20 cellular contexts compared by ENCODE assay signal in genomic region chr4:112704322-112704721, GRCh38.
DNase-seq lines count a peak whose midpoint lies in the region; ATAC-seq and TF ChIP-seq lines count a peak whose summit lies in the region.
"Had no signal": no experiment of that assay in that cellular context is flagged by ENCODE, and none has a peak within 500 bp of the region (broad histone marks: within the 10 kb centered on the region; RNA-seq: fewer than 3 reads in every experiment).

No MANE protein-coding gene starts in this region.

- H3K27me3 Mint-ChIP-seq in activated naive CD4-positive, alpha-beta T cell treated with anti-CD3 and anti-CD28 coated beads, Interleukin-2, amount 50 U/mL, for 24 hours = peaks cover 42% of the 10 kb centered on the region
- peaks cover 53% of the 10 kb centered on the region for H3K27me3 Mint-ChIP-seq in activated T-helper 1 cell treated with anti-CD3 and anti-CD28 coated beads, Interleukin-12 subunit alpha, Interleukin-12 subunit beta, Interleukin-2, Interleukin-4 antibody, amounts not matched to agents 30 ng/mL and 10 ng/mL and 1 ng/mL, durations not matched to agents 14 hours and 24 hours and 36 hours (ENCODE audit: insufficient read depth)
- H3K27me3 Mint-ChIP-seq in type B pancreatic cell = peaks cover 74% of the 10 kb centered on the region

- no peaks in the 10 kb centered on the region for H3K36me3 ChIP-seq in iPS-20b (ENCODE audit: insufficient read depth, low read depth, low read length)
- H3K36me3 ChIP-seq: neutrophil, right lobe of liver, transverse colon had no signal

- no peaks in the 10 kb centered on the region for H3K36me3 Mint-ChIP-seq in activated naive CD4-positive, alpha-beta T cell treated with anti-CD3 and anti-CD28 coated beads, Interleukin-2, amount 50 U/mL, for 24 hours
- H3K36me3 Mint-ChIP-seq in activated T-helper 1 cell treated with anti-CD3 and anti-CD28 coated beads, Interleukin-12 subunit alpha, Interleukin-12 subunit beta, Interleukin-2, Interleukin-4 antibody, amounts not matched to agents 30 ng/mL and 10 ng/mL and 1 ng/mL, durations not matched to agents 14 hours and 24 hours and 36 hours (ENCODE audit: low read depth) = peaks cover 3% of the 10 kb centered on the region
- no peaks in the 10 kb centered on the region for H3K36me3 Mint-ChIP-seq in type B pancreatic cell

- H3K9me3 ChIP-seq in iPS-20b (ENCODE audit: insufficient read depth, low read depth, low read length) = no peaks in the 10 kb centered on the region
- H3K9me3 ChIP-seq: neutrophil, right lobe of liver, transverse colon had no signal

- intact Hi-C loops in activated T-helper 1 cell treated with anti-CD3 and anti-CD28 coated beads, Interleukin-12 subunit alpha, Interleukin-12 subunit beta, Interleukin-2, Interleukin-4 antibody, amounts not matched to agents 30 ng/mL and 10 ng/mL and 1 ng/mL, durations not matched to agents 14 hours and 24 hours and 36 hours (cut with micrococcal nuclease) = no loop called here

- no peak overlapping the region for H3K27ac Mint-ChIP-seq in activated naive CD4-positive, alpha-beta T cell treated with anti-CD3 and anti-CD28 coated beads, Interleukin-2, amount 50 U/mL, for 24 hours
- H3K27ac Mint-ChIP-seq in activated T-helper 1 cell treated with anti-CD3 and anti-CD28 coated beads, Interleukin-12 subunit alpha, Interleukin-12 subunit beta, Interleukin-2, Interleukin-4 antibody, amounts not matched to agents 30 ng/mL and 10 ng/mL and 1 ng/mL, durations not matched to agents 14 hours and 24 hours and 36 hours = peak overlapping the region; percentile 1
- H3K27ac Mint-ChIP-seq in type B pancreatic cell = no peak overlapping the region

- DNase-seq in activated naive CD4-positive, alpha-beta T cell (lab: John Stamatoyannopoulos, UW) = no peak
- no peak for DNase-seq in activated T-helper 1 cell treated with anti-CD3 and anti-CD28 coated beads, Interleukin-12 subunit alpha, Interleukin-12 subunit beta, Interleukin-2, Interleukin-4 antibody, amounts not matched to agents 30 ng/mL and 10 ng/mL and 1 ng/mL, durations not matched to agents 14 hours and 24 hours and 36 hours (ENCODE audit: low spot score)
- DNase-seq in type B pancreatic cell (ENCODE audit: extremely low spot score, unreplicated experiment) = no peak
- no peak for DNase-seq in activated CD4-positive, CD25-positive, alpha-beta regulatory T cell (lab: John Stamatoyannopoulos, UW)
- DNase-seq in NCI-H1694 treated with DMSO at 0.1 percent for 48 hours (lab: John Stamatoyannopoulos, UW) = no peak
- DNase-seq: activated CD4-positive, alpha-beta T cell treated with anti-CD3 and anti-CD28 coated beads for 4 hours; activated gamma-delta T cell; DMS 273 treated with DMSO at 0.1 percent for 48 hours; effector CD4-positive, alpha-beta T cell; GOT3; NCI-H2081 treated with DMSO at 0.1 percent for 48 hours; NCI-H748 treated with DMSO at 0.1 percent for 48 hours; right lobe of liver; RPMI8226; stimulated activated CD4-positive, alpha-beta T cell treated with anti-CD3 and anti-CD28 coated beads, Interleukin-1b, Interleukin-23, amount 100 ng/mL, for 48 hours; transverse colon had no signal

- H3K27me3 ChIP-seq in iPS-20b (ENCODE audit: insufficient read depth, low read length) = peaks cover 7% of the 10 kb centered on the region

- H3K4me3 Mint-ChIP-seq in activated naive CD4-positive, alpha-beta T cell treated with anti-CD3 and anti-CD28 coated beads, Interleukin-2, amount 50 U/mL, for 24 hours = peak overlapping the region; percentile 83
- H3K4me3 Mint-ChIP-seq in activated T-helper 1 cell treated with anti-CD3 and anti-CD28 coated beads, Interleukin-12 subunit alpha, Interleukin-12 subunit beta, Interleukin-2, Interleukin-4 antibody, amounts not matched to agents 30 ng/mL and 10 ng/mL and 1 ng/mL, durations not matched to agents 14 hours and 24 hours and 36 hours = peak overlapping the region; percentile 89
- peak overlapping the region; percentile 89 for H3K4me3 Mint-ChIP-seq in type B pancreatic cell

- H3K9ac ChIP-seq in iPS-20b (ENCODE audit: low read depth, low read length) = peak overlapping the region; percentile 95

- no peak for TF ChIP-seq CTCF in type B pancreatic cell (conservative IDR thresholded peaks at IDR 0.05)

- H3K9me3 Mint-ChIP-seq in activated naive CD4-positive, alpha-beta T cell treated with anti-CD3 and anti-CD28 coated beads, Interleukin-2, amount 50 U/mL, for 24 hours = no peaks in the 10 kb centered on the region
- no peaks in the 10 kb centered on the region for H3K9me3 Mint-ChIP-seq in activated T-helper 1 cell treated with anti-CD3 and anti-CD28 coated beads, Interleukin-12 subunit alpha, Interleukin-12 subunit beta, Interleukin-2, Interleukin-4 antibody, amounts not matched to agents 30 ng/mL and 10 ng/mL and 1 ng/mL, durations not matched to agents 14 hours and 24 hours and 36 hours
- no peaks in the 10 kb centered on the region for H3K9me3 Mint-ChIP-seq in type B pancreatic cell

- H3K4me3 ChIP-seq in iPS-20b (ENCODE audit: low read length) = peak overlapping the region; percentile 83
- H3K4me3 ChIP-seq: right lobe of liver had no signal

- H3K27ac ChIP-seq in iPS-20b (ENCODE audit: low read length) = peak overlapping the region; percentile 96
- H3K27ac ChIP-seq: neutrophil, right lobe of liver, transverse colon had no signal

- H3K4me1 ChIP-seq in iPS-20b (ENCODE audit: insufficient read depth, low read length) = peaks cover 14% of the 10 kb centered on the region; the same call in 1 of the 2 replicates

- no peak for ATAC-seq in HG02642 (IDR thresholded peaks at IDR 0.05; ENCODE audit: poor library complexity, unreplicated experiment)
- ATAC-seq: right lobe of liver had no signal

- H3K4me1 Mint-ChIP-seq in activated naive CD4-positive, alpha-beta T cell treated with anti-CD3 and anti-CD28 coated beads, Interleukin-2, amount 50 U/mL, for 24 hours = peaks cover 21% of the 10 kb centered on the region
- H3K4me1 Mint-ChIP-seq in activated T-helper 1 cell treated with anti-CD3 and anti-CD28 coated beads, Interleukin-12 subunit alpha, Interleukin-12 subunit beta, Interleukin-2, Interleukin-4 antibody, amounts not matched to agents 30 ng/mL and 10 ng/mL and 1 ng/mL, durations not matched to agents 14 hours and 24 hours and 36 hours (ENCODE audit: low read depth) = peaks cover 23% of the 10 kb centered on the region
- peaks cover 13% of the 10 kb centered on the region for H3K4me1 Mint-ChIP-seq in type B pancreatic cell (ENCODE audit: unreplicated experiment)
